8 cellular contexts compared by ENCODE assay signal in genomic region chr12:111636209-111636928, GRCh38. TPM values are rescaled to one million over a fixed set of nuclear protein-coding genes. Genes with fewer than 3 reads are reported as not detected.
DNase-seq lines count a peak whose midpoint lies in the region; ATAC-seq and TF ChIP-seq lines count a peak whose summit lies in the region.

No MANE protein-coding gene starts in this region.

- WGBS in right lobe of liver (ENCODE audit: insufficient coverage, low coverage, low lambda C conversion rate, missing lambda C conversion rate): 9% methylated on average over 18 of the region's 19 CpGs

- no peaks in the 10 kb centered on the region for H3K9me3 Mint-ChIP-seq in activated T-cell treated with anti-CD3 and anti-CD28 coated beads, Interleukin-2, amount 50 U/mL, for 4 hours

- DNase-seq in LHCN-M2 (ENCODE audit: low read depth): peak; percentile 9
- peak; percentile 21 to 65 (median 63) for DNase-seq in right lobe of liver
- peak; percentile 37 for DNase-seq in stromal cell of bone marrow (ENCODE audit: low read depth)
- DNase-seq in activated T-cell treated with anti-CD3 and anti-CD28 coated beads, Interleukin-2, amount 50 U/mL, for 4 hours: no peak
- no peak for DNase-seq in activated CD4-positive, alpha-beta T cell treated with anti-CD3 and anti-CD28 coated beads, Interleukin-2, amount 50 U/mL, for 48 hours

- no peak overlapping the region for H3K4me3 Mint-ChIP-seq in activated T-cell treated with anti-CD3 and anti-CD28 coated beads, Interleukin-2, amount 50 U/mL, for 4 hours

- TF ChIP-seq CTCF in right lobe of liver (IDR thresholded peaks at IDR 0.05): no peak

- H3K4me3 ChIP-seq in endocrine pancreas (ENCODE audit: control insufficient read depth, insufficient read depth, low read length) (no peak overlapping the region), right lobe of liver (no peak overlapping the region)

- H3K9ac ChIP-seq in endocrine pancreas (ENCODE audit: control insufficient read depth, insufficient read depth, low read length): peak overlapping the region; percentile 60

- H3K9me3 ChIP-seq in endocrine pancreas (ENCODE audit: control insufficient read depth, low read length) (no peaks in the 10 kb centered on the region), right lobe of liver (no peaks in the 10 kb centered on the region)

- H3K27ac ChIP-seq in right lobe of liver: peak overlapping the region; percentile 28 to 72 (median 51)

- no peaks in the 10 kb centered on the region for H3K4me1 Mint-ChIP-seq in activated T-cell treated with anti-CD3 and anti-CD28 coated beads, Interleukin-2, amount 50 U/mL, for 4 hours (ENCODE audit: low read depth)

- peaks cover 1% of the 10 kb centered on the region for H3K36me3 Mint-ChIP-seq in activated T-cell treated with anti-CD3 and anti-CD28 coated beads, Interleukin-2, amount 50 U/mL, for 4 hours (ENCODE audit: insufficient read depth)

- H3K4me1 ChIP-seq in endocrine pancreas (ENCODE audit: control insufficient read depth, insufficient read depth, low read length) (peaks cover 4% of the 10 kb centered on the region), right lobe of liver (peaks cover 0 to 16% (median 0%) of the 10 kb centered on the region in 4 donors)

- H3K27me3 Mint-ChIP-seq in activated T-cell treated with anti-CD3 and anti-CD28 coated beads, Interleukin-2, amount 50 U/mL, for 4 hours (ENCODE audit: low read depth): no peaks in the 10 kb centered on the region

- intact Hi-C loops in right lobe of liver (cut with DNase I): no loop called here

- no peak for TF ChIP-seq POLR2A in right lobe of liver (IDR thresholded peaks at IDR 0.05)

- ATAC-seq in right lobe of liver (peak; percentile 77 to 85 (median 80)), HG02759 (IDR thresholded peaks at IDR 0.05; ENCODE audit: unreplicated experiment) (no peak), HG03457 (IDR thresholded peaks at IDR 0.05; ENCODE audit: unreplicated experiment) (no peak)
- no peak for ATAC-seq in activated T-cell treated with anti-CD3 and anti-CD28 coated beads, Interleukin-2, amount 50 U/mL, for 4 hours

- H3K36me3 ChIP-seq in endocrine pancreas (ENCODE audit: control insufficient read depth, insufficient read depth, low read length) (no peaks in the 10 kb centered on the region), right lobe of liver (no peaks in the 10 kb centered on the region)

- H3K27me3 ChIP-seq in endocrine pancreas (ENCODE audit: control insufficient read depth, insufficient read depth, low read length) (no peaks in the 10 kb centered on the region), right lobe of liver (no peaks in the 10 kb centered on the region)

RNA-seq across cellular contexts. Expression of gene ATXN2, which starts 37.3 kb away (rescaled TPM):
- 15.5 and 21.5 TPM in 2 replicates for total RNA-seq in LHCN-M2 (2014; rRNA removed)
- 31.8 TPM for polyA plus RNA-seq in LHCN-M2 (2012)
- total RNA-seq in right lobe of liver: 10 to 100 TPM; 19.1 to 39.5 (median 27.6) TPM
- 10 to 100 TPM; 32.3 to 34.8 (median 34.2) TPM for total RNA-seq in activated T-cell treated with anti-CD3 and anti-CD28 coated beads, Interleukin-2, amount 50 U/mL, for 4 hours

RNA-seq across cellular contexts. Expression of gene BRAP, which starts 49.4 kb away (rescaled TPM):
- total RNA-seq in LHCN-M2 (2014; rRNA removed) (18.5 and 19.5 TPM in 2 replicates), right lobe of liver (1 to 10 TPM; 5.3 to 8.1 (median 7.5) TPM)
- polyA plus RNA-seq in LHCN-M2 (2012): 9.4 TPM
- total RNA-seq in activated T-cell treated with anti-CD3 and anti-CD28 coated beads, Interleukin-2, amount 50 U/mL, for 4 hours: 10 to 100 TPM; 21.0 to 24.1 (median 23.1) TPM

RNA-seq across cellular contexts. Expression of gene ACAD10, which starts 49.5 kb away (rescaled TPM):
- 9.3 and 11.8 TPM in 2 replicates for total RNA-seq in LHCN-M2 (2014; rRNA removed)
- polyA plus RNA-seq in LHCN-M2 (2012): 7.2 TPM
- 10 to 100 TPM; 24.7 to 41.7 (median 26.8) TPM for total RNA-seq in right lobe of liver
- 10 to 100 TPM; 14.8 to 17.2 (median 16.1) TPM for total RNA-seq in activated T-cell treated with anti-CD3 and anti-CD28 coated beads, Interleukin-2, amount 50 U/mL, for 4 hours

Comparison
In these comparisons a context has a peak if more than half of its experiments do, and no peak if none do; other contexts are left out.
1. DNase-seq: peak in LHCN-M2 (single experiment), right lobe of liver (3 of 3) and stromal cell of bone marrow (single experiment); none in activated T-cell treated with anti-CD3 and anti-CD28 coated beads, Interleukin-2, amount 50 U/mL, for 4 hours (single experiment) and activated CD4-positive, alpha-beta T cell treated with anti-CD3 and anti-CD28 coated beads, Interleukin-2, amount 50 U/mL, for 48 hours (0 of 2).
2. ATAC-seq: peak in right lobe of liver (4 of 4); none in HG02759 (single experiment), activated T-cell treated with anti-CD3 and anti-CD28 coated beads, Interleukin-2, amount 50 U/mL, for 4 hours (0 of 2) and HG03457 (single experiment).